Comparison of ENCODE assay signal across 25 cellular contexts in genomic region chrX:142873214-142873613, GRCh38.
"Had no signal": no experiment of that assay in that cellular context is flagged by ENCODE, and none has a peak within 500 bp of the region (broad histone marks: within the 10 kb centered on the region; RNA-seq: fewer than 3 reads in every experiment).

No MANE protein-coding gene starts in this region.

- ATAC-seq: psoas muscle; right cardiac atrium; right lobe of liver; stimulated activated effector memory CD8-positive, alpha-beta T cell treated with anti-CD3 and anti-CD28 coated beads, Interleukin-12 subunit alpha, Interleukin-12 subunit beta, amount 100 ng/mL, for 72 hours; stimulated activated naive B cell treated with anti-CD40 and anti-IgM and Interleukin-4, amounts not matched to agents 10 μg/mL and 1 μg/mL and 100 μg/mL, for 72 hours had no signal

- H3K79me2 ChIP-seq: parathyroid adenoma had no signal

- H3K36me3 ChIP-seq: neural progenitor cell, ovary, right lobe of liver, sigmoid colon, stomach, thoracic aorta, thyroid gland, tibial nerve, upper lobe of left lung, vagina had no signal

- DNase-seq: occipital lobe; ovary; posterior cingulate gyrus; psoas muscle; right cardiac atrium; right lobe of liver; sigmoid colon; small intestine; stimulated activated CD4-positive, alpha-beta T cell treated with anti-CD3 and anti-CD28 coated beads, Interleukin-15, amount 100 ng/mL, for 24 hours; stimulated activated CD4-positive, alpha-beta T cell treated with anti-CD3 and anti-CD28 coated beads, Interleukin-2, amount 100 ng/mL, for 24 hours; stimulated activated CD4-positive, alpha-beta T cell treated with anti-CD3 and anti-CD28 coated beads, Interleukin-2, amount 100 ng/mL, for 48 hours; stimulated activated CD4-positive, alpha-beta T cell treated with anti-CD3 and anti-CD28 coated beads, Interleukin-4, amount 100 ng/mL, for 24 hours; stimulated activated naive B cell treated with anti-CD40 and anti-IgM and Interleukin-4, amounts not matched to agents 10 μg/mL and 1 μg/mL and 100 μg/mL, for 72 hours; stimulated activated naive CD4-positive, alpha-beta T cell treated with Interleukin-2 at 50 U/mL for 16 hours; stomach; thyroid gland; trophoblast cell; upper lobe of left lung had no signal

- H3K27ac ChIP-seq: neural progenitor cell, ovary, parathyroid adenoma, psoas muscle, right lobe of liver, sigmoid colon, stomach, thoracic aorta, thyroid gland, tibial nerve, upper lobe of left lung, vagina had no signal

- FAIRE-seq: small intestine, urothelium cell line had no signal

- H3K27me3 ChIP-seq: neural progenitor cell, ovary, right lobe of liver, sigmoid colon, stomach, thyroid gland, tibial nerve, upper lobe of left lung, vagina had no signal

- H3K4me2 ChIP-seq: neural progenitor cell had no signal

- H3K9me3 ChIP-seq: ovary, right lobe of liver, sigmoid colon, thoracic aorta, thyroid gland, vagina had no signal

- H2AFZ ChIP-seq: neural progenitor cell, parathyroid adenoma had no signal

- H3K4me1 ChIP-seq: neural progenitor cell, parathyroid adenoma, psoas muscle, right lobe of liver, sigmoid colon, stomach, thyroid gland, tibial nerve, upper lobe of left lung, vagina had no signal

- H3K9ac ChIP-seq: neural progenitor cell, parathyroid adenoma had no signal

- H3K4me3 ChIP-seq: neural progenitor cell, ovary, psoas muscle, right lobe of liver, sigmoid colon, stomach, thoracic aorta, thyroid gland, tibial nerve, upper lobe of left lung, vagina had no signal
